Comparison of ENCODE assay signal across 8 cellular contexts in genomic region chr11:102451041-102451692, GRCh38. TPM values are rescaled to one million over a fixed set of nuclear protein-coding genes. Genes with fewer than 3 reads are reported as not detected.
DNase-seq lines count a peak whose midpoint lies in the region; ATAC-seq and TF ChIP-seq lines count a peak whose summit lies in the region.

No MANE protein-coding gene starts in this region.

- intact Hi-C loops in ascending aorta (cut with DNase I): loop anchor here (5.0 kb wide), 2 partner anchors 59 to 164 kb away; no protein-coding TSS in a partner anchor
- intact Hi-C loops in sciatic nerve (cut with DNase I): no loop called here

- H3K36me3 ChIP-seq in ascending aorta: no peaks in the 10 kb centered on the region
- H3K36me3 ChIP-seq in liver (ENCODE audit: control insufficient read depth in 4 of 4, insufficient read depth in 3 of 4, low read depth in 1 of 4, low read length in 3 of 4): peaks cover 0 to 23% (median 10%) of the 10 kb centered on the region in 4 donors
- no peaks in the 10 kb centered on the region for H3K36me3 ChIP-seq in thoracic aorta

- H3K9me3 ChIP-seq in ascending aorta (no peaks in the 10 kb centered on the region), liver (ENCODE audit: control insufficient read depth in 4 of 4, low read length in 3 of 4) (no peaks in the 10 kb centered on the region), thoracic aorta (no peaks in the 10 kb centered on the region)

- no peak for ATAC-seq in thoracic aorta (ENCODE audit: insufficient number of reproducible peaks, low FRiP score, low read depth)
- ATAC-seq in HG02852 (IDR thresholded peaks at IDR 0.05; ENCODE audit: unreplicated experiment): no peak
- no peak for ATAC-seq in HG03521 (IDR thresholded peaks at IDR 0.05; ENCODE audit: unreplicated experiment)
- no peak for ATAC-seq in sciatic nerve

- POLR2A ChIA-PET in activated CD4-positive, alpha-beta T cell treated with anti-CD3 and anti-CD28 coated beads, Interleukin-2, amount 10 ng/mL, durations not matched to agents 7 days and 5 days (lab: Charles Lee): interaction anchor here (0.6 kb wide), 2 partner anchors 42 to 138 kb away, joined by 3 read pairs; no protein-coding TSS in a partner anchor

- peak overlapping the region; percentile 99 for H3K4me3 Mint-ChIP-seq in activated CD4-positive, alpha-beta T cell treated with anti-CD3 and anti-CD28 coated beads, Interleukin-2, amount 10 ng/mL, durations not matched to agents 7 days and 5 days

- H3K4me1 Mint-ChIP-seq in activated CD4-positive, alpha-beta T cell treated with anti-CD3 and anti-CD28 coated beads, Interleukin-2, amount 10 ng/mL, durations not matched to agents 7 days and 5 days: peaks cover 78% of the 10 kb centered on the region

- H3K4me3 ChIP-seq in ascending aorta (peak overlapping the region; percentile 93 to 94), liver (ENCODE audit: low read depth in 1 of 3, low read length in 3 of 3) (peak overlapping the region; percentile 71 to 89 (median 79)), thoracic aorta (peak overlapping the region; percentile 87)

- H3K27me3 ChIP-seq in ascending aorta: no peaks in the 10 kb centered on the region
- H3K27me3 ChIP-seq in liver (ENCODE audit: control insufficient read depth in 4 of 4, insufficient read depth in 4 of 4, low read length in 3 of 4): no peaks in the 10 kb centered on the region
- no peaks in the 10 kb centered on the region for H3K27me3 ChIP-seq in thoracic aorta (replicated peaks; ENCODE audit: insufficient read depth)

- peak overlapping the region; percentile 97 for H3K27ac Mint-ChIP-seq in activated CD4-positive, alpha-beta T cell treated with anti-CD3 and anti-CD28 coated beads, Interleukin-2, amount 10 ng/mL, durations not matched to agents 7 days and 5 days

- CTCF ChIA-PET in activated CD4-positive, alpha-beta T cell treated with anti-CD3 and anti-CD28 coated beads, Interleukin-2, amount 10 ng/mL, durations not matched to agents 7 days and 5 days (lab: Charles Lee): interaction anchor here (0.9 to 2.2 kb wide), 2 partner anchors 11 to 24 kb away, joined by 3 to 9 read pairs; no protein-coding TSS in a partner anchor

- no peak for TF ChIP-seq RAD21 in liver (IDR thresholded peaks at IDR 0.05)

- 9% methylated on average over 6 of the region's 6 CpGs for WGBS in liver

- H3K36me3 Mint-ChIP-seq in activated CD4-positive, alpha-beta T cell treated with anti-CD3 and anti-CD28 coated beads, Interleukin-2, amount 10 ng/mL, durations not matched to agents 7 days and 5 days (ENCODE audit: low read depth): peaks cover 66% of the 10 kb centered on the region

- no peaks in the 10 kb centered on the region for H3K27me3 Mint-ChIP-seq in activated CD4-positive, alpha-beta T cell treated with anti-CD3 and anti-CD28 coated beads, Interleukin-2, amount 10 ng/mL, durations not matched to agents 7 days and 5 days

- H3K9ac ChIP-seq in liver (ENCODE audit: low read depth in 1 of 2, low read length in 2 of 2): peak overlapping the region; percentile 66 to 97

- H3K27ac ChIP-seq in ascending aorta: peak overlapping the region; percentile 80 to 81
- peak overlapping the region; percentile 98 to 99 for H3K27ac ChIP-seq in liver (ENCODE audit: low read depth in 1 of 2, low read length in 2 of 2)
- peak overlapping the region; percentile 64 to 76 for H3K27ac ChIP-seq in thoracic aorta

- TF ChIP-seq CTCF in ascending aorta (IDR thresholded peaks at IDR 0.05) (no peak), liver (IDR thresholded peaks at IDR 0.05; ENCODE audit: low read depth, low read length, missing input control) (no peak), thoracic aorta (IDR thresholded peaks at IDR 0.05) (no peak)

- H3K4me1 ChIP-seq in ascending aorta (peaks cover 0 to 5% of the 10 kb centered on the region in 2 donors), liver (ENCODE audit: control insufficient read depth in 4 of 4, insufficient read depth in 4 of 4, low read length in 3 of 4) (peaks cover 5 to 64% (median 42%) of the 10 kb centered on the region in 4 donors), thoracic aorta (ENCODE audit: control insufficient read depth in 1 of 2, low read depth in 2 of 2) (peaks cover 5 to 26% of the 10 kb centered on the region in 2 donors)

- no peak for DNase-seq in activated CD4-positive, alpha-beta T cell treated with anti-CD3 and anti-CD28 coated beads, Interleukin-2, amount 10 ng/mL, durations not matched to agents 7 days and 5 days
- no peak for DNase-seq in activated CD4-positive, alpha-beta T cell treated with anti-CD3 and anti-CD28 coated beads, Interleukin-2, amount 50 U/mL, for 48 hours
- no peak for DNase-seq in ascending aorta (ENCODE audit: low spot score in 2 of 2)
- no peak for DNase-seq in thoracic aorta (ENCODE audit: low spot score)
- DNase-seq in sciatic nerve (ENCODE audit: low spot score): no peak

- H3K9me3 Mint-ChIP-seq in activated CD4-positive, alpha-beta T cell treated with anti-CD3 and anti-CD28 coated beads, Interleukin-2, amount 10 ng/mL, durations not matched to agents 7 days and 5 days: peaks cover 3% of the 10 kb centered on the region

TF ChIP-seq in liver, 16 proteins besides CTCF, POLR2A, EP300 and RAD21:
- TF ChIP-seq FOXA2 (IDR thresholded peaks at IDR 0.05) (peak; percentile 70), TAF1 (conservative IDR thresholded peaks at IDR 0.05) (no peak), EGR1 (IDR thresholded peaks at IDR 0.05; ENCODE audit: low read depth in 2 of 2) (peak in 1 of 2 donors; percentile 25)

RNA-seq across cellular contexts. Expression of gene TMEM123, which starts 1.4 kb away (rescaled TPM):
- total RNA-seq in activated CD4-positive, alpha-beta T cell treated with anti-CD3 and anti-CD28 coated beads, Interleukin-2, amount 10 ng/mL, durations not matched to agents 7 days and 5 days: 100 to 1,000 TPM; 489 to 694 TPM
- total RNA-seq in ascending aorta: 107 TPM
- total RNA-seq in liver: 100 to 1,000 TPM; 105 to 140 TPM
- 100 to 1,000 TPM; 101 to 109 TPM for polyA plus RNA-seq in liver
- 10 to 100 TPM; 50.8 to 77.5 TPM for total RNA-seq in thoracic aorta
- total RNA-seq in sciatic nerve: 191 TPM
